In genomic region chr6:105482227-105482839, GRCh38 we compare ENCODE assay signal across 9 cellular contexts.
DNase-seq lines count a peak whose midpoint lies in the region; ATAC-seq lines count a peak whose summit lies in the region.
"Had no signal": no experiment of that assay in that cellular context is flagged by ENCODE, and none has a peak within 500 bp of the region (broad histone marks: within the 10 kb centered on the region; RNA-seq: fewer than 3 reads in every experiment).

No MANE protein-coding gene starts in this region.

- DNase-seq in ELR (ENCODE audit: low read depth) (peak; percentile 17), NCI-H226 (peak; percentile 52), dermis blood vessel endothelial cell (peak; percentile 67), sciatic nerve (ENCODE audit: low spot score) (peak; percentile 86), AG20443 (ENCODE audit: low spot score) (no peak)
- no peak for DNase-seq in activated naive CD4-positive, alpha-beta T cell (lab: John Stamatoyannopoulos, UW)
- DNase-seq in activated CD4-positive, alpha-beta T cell treated with anti-CD3 and anti-CD28 coated beads for 48 hours, result no peak
- DNase-seq in activated CD8-positive, alpha-beta memory T cell treated with anti-CD3 and anti-CD28 coated beads for 24 hours, result no peak
- DNase-seq: activated CD4-positive, alpha-beta T cell treated with anti-CD3 and anti-CD28 coated beads, Interleukin-2, amount 50 U/mL, for 48 hours had no signal

- peak; percentile 58 for ATAC-seq in sciatic nerve

- intact Hi-C loops in sciatic nerve (cut with DNase I), result no loop called here

Comparison
In these comparisons a context has a peak if more than half of its experiments do, and no peak if none do; other contexts are left out.
1. DNase-seq: peak in ELR (single experiment), NCI-H226 (single experiment), dermis blood vessel endothelial cell (single experiment) and sciatic nerve (single experiment); none in activated naive CD4-positive, alpha-beta T cell (0 of 4), activated CD4-positive, alpha-beta T cell treated with anti-CD3 and anti-CD28 coated beads for 48 hours (single experiment), AG20443 (single experiment) and activated CD8-positive, alpha-beta memory T cell treated with anti-CD3 and anti-CD28 coated beads for 24 hours (single experiment).